ENCODE assay signal across 14 cellular contexts in the genomic region with DNA sequence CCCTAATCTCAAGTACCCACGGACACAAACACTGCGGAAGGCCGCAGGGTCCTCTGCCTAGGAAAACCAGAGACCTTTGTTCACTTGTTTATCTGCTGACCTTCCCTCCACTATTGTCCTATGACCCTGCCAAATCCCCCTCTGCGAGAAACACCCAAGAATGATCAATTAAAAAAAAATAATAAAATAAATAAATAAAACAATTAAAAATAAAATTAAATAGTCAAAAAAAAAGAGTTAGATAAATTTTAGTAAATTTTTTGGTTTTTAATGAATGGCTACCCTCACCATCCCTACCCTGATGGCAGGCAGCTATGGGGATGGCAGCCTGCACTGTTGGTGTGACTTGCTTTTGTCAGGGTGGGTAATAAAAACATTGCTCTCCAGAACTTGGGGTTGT. TPM values are rescaled to one million over a fixed set of nuclear protein-coding genes. Genes with fewer than 3 reads are reported as not detected.
"Had no signal": no experiment of that assay in that cellular context is flagged by ENCODE, and none has a peak within 500 bp of the region (broad histone marks: within the 10 kb centered on the region; RNA-seq: fewer than 3 reads in every experiment).

No MANE protein-coding gene starts in this region.

RNA-seq across cellular contexts. Expression of gene OR4D1, which starts 4.8 kb away (rescaled TPM):
- total RNA-seq: activated B cell treated with CpG ODN at 0.5 μM for 24 hours had no signal

RNA-seq across cellular contexts. Expression of gene OR4D2, which starts 23.4 kb away (rescaled TPM):
- total RNA-seq: activated B cell treated with CpG ODN at 0.5 μM for 24 hours; activated CD4-positive, alpha-beta memory T cell treated with anti-CD3 and anti-CD28 coated beads for 36 hours; activated CD4-positive, alpha-beta memory T cell treated with anti-CD3 and anti-CD28 coated beads, Interleukin-2, amount 10 ng/mL, durations not matched to agents 7 days and 5 days; activated CD4-positive, alpha-beta T cell treated with anti-CD3 and anti-CD28 coated beads for 36 hours; activated CD4-positive, alpha-beta T cell treated with anti-CD3 and anti-CD28 coated beads, Interleukin-2, amount 10 ng/mL, durations not matched to agents 24 days and 14 days; activated CD4-positive, alpha-beta T cell treated with anti-CD3 and anti-CD28 coated beads, Interleukin-2, amount 10 ng/mL, durations not matched to agents 7 days and 5 days; activated CD8-positive, alpha-beta memory T cell treated with anti-CD3 and anti-CD28 coated beads for 36 hours; activated CD8-positive, alpha-beta memory T cell treated with anti-CD3 and anti-CD28 coated beads, Interleukin-2, amount 10 ng/mL, durations not matched to agents 7 days and 5 days; activated CD8-positive, alpha-beta T cell treated with anti-CD3 and anti-CD28 coated beads for 36 hours; activated CD8-positive, alpha-beta T cell treated with anti-CD3 and anti-CD28 coated beads, Interleukin-2, amount 10 ng/mL, durations not matched to agents 7 days and 5 days; T-cell; T-helper 1 cell treated with Interleukin-12 subunit alpha and Interleukin-12 subunit beta and Interleukin-4 antibody, amounts not matched to agents 30 ng/mL and 1 ng/mL, for 36 hours; T-helper 17 cell; T-helper 2 cell treated with Interferon-gamma antibody and Interleukin-4, amounts not matched to agents 100 ng/mL and 5 ng/mL, for 36 hours had no signal

RNA-seq across cellular contexts. Expression of gene EPX, which starts 49.2 kb away (rescaled TPM):
- total RNA-seq: activated B cell treated with CpG ODN at 0.5 μM for 24 hours; activated CD4-positive, alpha-beta memory T cell treated with anti-CD3 and anti-CD28 coated beads for 36 hours; activated CD4-positive, alpha-beta memory T cell treated with anti-CD3 and anti-CD28 coated beads, Interleukin-2, amount 10 ng/mL, durations not matched to agents 7 days and 5 days; activated CD4-positive, alpha-beta T cell treated with anti-CD3 and anti-CD28 coated beads for 36 hours; activated CD4-positive, alpha-beta T cell treated with anti-CD3 and anti-CD28 coated beads, Interleukin-2, amount 10 ng/mL, durations not matched to agents 24 days and 14 days; activated CD4-positive, alpha-beta T cell treated with anti-CD3 and anti-CD28 coated beads, Interleukin-2, amount 10 ng/mL, durations not matched to agents 7 days and 5 days; activated CD8-positive, alpha-beta memory T cell treated with anti-CD3 and anti-CD28 coated beads for 36 hours; activated CD8-positive, alpha-beta memory T cell treated with anti-CD3 and anti-CD28 coated beads, Interleukin-2, amount 10 ng/mL, durations not matched to agents 7 days and 5 days; activated CD8-positive, alpha-beta T cell treated with anti-CD3 and anti-CD28 coated beads for 36 hours; activated CD8-positive, alpha-beta T cell treated with anti-CD3 and anti-CD28 coated beads, Interleukin-2, amount 10 ng/mL, durations not matched to agents 7 days and 5 days; T-helper 1 cell treated with Interleukin-12 subunit alpha and Interleukin-12 subunit beta and Interleukin-4 antibody, amounts not matched to agents 30 ng/mL and 1 ng/mL, for 36 hours; T-helper 17 cell; T-helper 2 cell treated with Interferon-gamma antibody and Interleukin-4, amounts not matched to agents 100 ng/mL and 5 ng/mL, for 36 hours had no signal
